Comparison of ENCODE assay signal across 9 cellular contexts in genomic region chr3:147411235-147411607, GRCh38. TPM values are rescaled to one million over a fixed set of nuclear protein-coding genes. Genes with fewer than 3 reads are reported as not detected.
DNase-seq lines count a peak whose midpoint lies in the region; ATAC-seq and TF ChIP-seq lines count a peak whose summit lies in the region.
"Had no signal": no experiment of that assay in that cellular context is flagged by ENCODE, and none has a peak within 500 bp of the region (broad histone marks: within the 10 kb centered on the region; RNA-seq: fewer than 3 reads in every experiment).

No MANE protein-coding gene starts in this region.

- H3K9ac ChIP-seq in NT2/D1 (ENCODE audit: insufficient read length, low read depth) = no peak overlapping the region

- intact Hi-C loops in esophagus squamous epithelium (cut with DNase I) = no loop called here

- 3 to 11% methylated on average over 14 of the region's 14 CpGs for WGBS in esophagus squamous epithelium, 2 donors

- H3K4me3 ChIP-seq in NT2/D1 (ENCODE audit: insufficient read length, low read depth) = peak overlapping the region; percentile 45
- peak overlapping the region in 3 of 4 donors; percentile 24 to 56 (median 40) for H3K4me3 ChIP-seq in esophagus squamous epithelium

- TF ChIP-seq CTCF in esophagus squamous epithelium (IDR thresholded peaks at IDR 0.05) = no peak

- H3K36me3 ChIP-seq in NT2/D1 (ENCODE audit: insufficient read depth, insufficient read length, low read length) (no peaks in the 10 kb centered on the region), esophagus squamous epithelium (no peaks in the 10 kb centered on the region)

- H3K9me3 ChIP-seq in NT2/D1 (ENCODE audit: insufficient read depth, low read length) = no peaks in the 10 kb centered on the region
- peaks cover 0 to 47% (median 23%) of the 10 kb centered on the region in 3 donors for H3K9me3 ChIP-seq in esophagus squamous epithelium

- no peak overlapping the region for H3K27ac ChIP-seq in esophagus squamous epithelium

- peak; percentile 23 for DNase-seq in EL
- no peak for DNase-seq in NT2/D1 (ENCODE audit: low read depth, low spot score)
- DNase-seq in esophagus squamous epithelium (lab: John Stamatoyannopoulos, UW) = no peak
- DNase-seq in retina = peak; percentile 83
- DNase-seq in middle frontal gyrus (ENCODE audit: extremely low spot score, low spot score) = no peak
- DNase-seq in DMS153 treated with DMSO at 0.1 percent for 48 hours (lab: John Stamatoyannopoulos, UW; ENCODE audit: unreplicated experiment) = no peak
- no peak for DNase-seq in amniotic stem cell (lab: John Stamatoyannopoulos, UW)
- DNase-seq: effector CD8-positive, alpha-beta T cell had no signal

- H3K4me1 ChIP-seq in NT2/D1 (ENCODE audit: insufficient read depth, insufficient read length) (peaks cover 15% of the 10 kb centered on the region), esophagus squamous epithelium (peaks cover 18 to 63% (median 31%) of the 10 kb centered on the region in 3 donors)

- no peak for TF ChIP-seq POLR2A in esophagus squamous epithelium (IDR thresholded peaks at IDR 0.05)

- ATAC-seq in HG02852 (IDR thresholded peaks at IDR 0.05; ENCODE audit: unreplicated experiment) = no peak

- H3K27me3 ChIP-seq in NT2/D1 (ENCODE audit: insufficient read depth, insufficient read length) = peaks cover 100% of the 10 kb centered on the region
- H3K27me3 ChIP-seq in esophagus squamous epithelium = peaks cover 39 to 100% (median 69%) of the 10 kb centered on the region in 4 donors

RNA-seq across cellular contexts. Expression of gene ZIC1, which starts 2.1 kb away (rescaled TPM):
- not detected for total RNA-seq in esophagus squamous epithelium

RNA-seq across cellular contexts. Expression of gene ZIC4, which starts 4.9 kb away (rescaled TPM):
- total RNA-seq in esophagus squamous epithelium = not detected

Comparison
In these comparisons a context has a peak if more than half of its experiments do, and no peak if none do; other contexts are left out.
1. DNase-seq: peak in EL (single experiment) and retina (single experiment); none in NT2/D1 (single experiment), esophagus squamous epithelium (single experiment), middle frontal gyrus (single experiment), DMS153 treated with DMSO at 0.1 percent for 48 hours (single experiment) and amniotic stem cell (single experiment).